In the genomic region with DNA sequence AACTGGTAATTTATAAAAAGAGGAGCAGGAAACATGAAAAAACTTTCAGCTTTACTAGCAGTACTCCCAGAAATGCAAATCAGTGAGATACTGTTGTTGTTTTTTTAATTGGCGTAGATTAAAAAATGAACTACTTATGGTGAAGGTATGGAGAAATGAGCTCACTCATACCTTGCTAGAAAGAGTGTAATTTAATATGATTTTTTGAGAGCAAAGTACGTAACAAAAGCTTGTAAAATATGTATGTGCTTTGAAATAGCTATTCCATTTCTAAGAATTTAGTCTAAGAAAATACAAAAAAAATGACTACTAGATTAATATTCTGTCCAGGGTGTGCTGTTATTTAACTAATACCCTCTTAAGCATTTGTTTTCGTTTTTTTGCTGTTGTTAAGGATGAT, we compare ENCODE assay signal across 20 cellular contexts. TPM values are rescaled to one million over a fixed set of nuclear protein-coding genes. Genes with fewer than 3 reads are reported as not detected.
DNase-seq lines count a peak whose midpoint lies in the region; ATAC-seq, FAIRE-seq and TF ChIP-seq lines count a peak whose summit lies in the region.
"Had no signal": no experiment of that assay in that cellular context is flagged by ENCODE, and none has a peak within 500 bp of the region (broad histone marks: within the 10 kb centered on the region; RNA-seq: fewer than 3 reads in every experiment).

No MANE protein-coding gene starts in this region.

- CTCF ChIA-PET in A549 (lab: Yijun Ruan, JAX) (interaction anchor here (1.0 to 1.6 kb wide), 2 partner anchors 17 to 260 kb away, joined by 3 to 5 read pairs; no protein-coding TSS in a partner anchor), GM12878 (lab: Yijun Ruan, JAX) (interaction anchor here (0.5 to 3.6 kb wide), 6 partner anchors 8 to 462 kb away, joined by 3 to 11 read pairs (median 3); no protein-coding TSS in a partner anchor)

- peaks cover 72% of the 10 kb centered on the region for H4K20me1 ChIP-seq in DOHH2 (ENCODE audit: control insufficient read depth, insufficient read depth, low read depth, low read length)
- peaks cover 35% of the 10 kb centered on the region for H4K20me1 ChIP-seq in Loucy (ENCODE audit: insufficient read depth, low read length, poor library complexity, severe bottlenecking)
- H4K20me1 ChIP-seq in GM12878 (ENCODE audit: control insufficient read depth, insufficient read depth) = peaks cover 10% of the 10 kb centered on the region; the same call in 1 of the 2 replicates

- no peak for DNase-seq in A549 (ENCODE audit: low read depth in 1 of 2, low spot score in 1 of 2)
- no peak for DNase-seq in GM12878 (ENCODE audit: low read depth, low spot score)
- DNase-seq in stimulated activated CD8-positive, alpha-beta memory T cell treated with anti-CD3 and anti-CD28 coated beads, Interleukin-4, amount 100 ng/mL, for 48 hours = no peak
- no peak for DNase-seq in iPS-NIHi7 (ENCODE audit: extremely low spot score)
- DNase-seq in C1 segment of cervical spinal cord (lab: John Stamatoyannopoulos, UW) = no peak
- DNase-seq: CD4-positive, alpha-beta T cell; DMS153; GF-D8; H7; HFFc6; KG1; NCI-H1417; NCI-H187; NCI-H446; NCI-H526; SIG-M5; SK-N-SH had no signal

- no peak overlapping the region for H3K9ac ChIP-seq in Loucy (ENCODE audit: low read depth, low read length, poor library complexity, severe bottlenecking)
- no peak overlapping the region for H3K9ac ChIP-seq in GM12878 (ENCODE audit: control insufficient read depth, insufficient read depth, low read length)
- H3K9ac ChIP-seq: SK-N-SH had no signal

- TF ChIP-seq CTCF in A549 (IDR thresholded peaks at IDR 0.05) (no peak), DOHH2 (IDR thresholded peaks at IDR 0.05; ENCODE audit: low read depth, low read length, poor library complexity, severe bottlenecking) (no peak), Loucy (conservative IDR thresholded peaks at IDR 0.05; ENCODE audit: low read length) (no peak), GM12878 (IDR thresholded peaks at IDR 0.05 in 2 of 3, conservative IDR thresholded peaks at IDR 0.05 in 1 of 3; ENCODE audit: control insufficient read depth in 2 of 3, extremely low read depth in 1 of 3, insufficient read depth in 1 of 3, low read depth in 3 of 3, low read length in 3 of 3) (no peak)

- POLR2A ChIA-PET in A549 (lab: Yijun Ruan, JAX) = interaction anchor here (0.6 kb wide), 1 partner anchor 179 kb away, joined by 4 read pairs; no protein-coding TSS in a partner anchor
- POLR2A ChIA-PET in GM12878 (lab: Charles Lee) = interaction anchor here (0.6 to 1.4 kb wide), 3 partner anchors 9 to 172 kb away, joined by 3 to 10 read pairs (median 5); no protein-coding TSS in a partner anchor

- H3K4me2 ChIP-seq in A549 (peak overlapping the region; percentile 5; the same call in 2 of the 3 replicates), DOHH2 (ENCODE audit: low read length) (peak overlapping the region; percentile 3; the same call in 1 of the 2 replicates), Loucy (ENCODE audit: low read depth, low read length, poor library complexity, severe bottlenecking) (peak overlapping the region; percentile 37), GM12878 (ENCODE audit: control insufficient read depth, insufficient read depth) (0 out of 2 replicates have a peak overlapping the region, but pooled peaks have one; percentile 22)
- H3K4me2 ChIP-seq: SK-N-SH had no signal

- SMC1A ChIA-PET in GM12878 (lab: Charles Lee; ENCODE audit: uncharacterized antibody, unreplicated experiment) = interaction anchor here (0.5 to 2.9 kb wide), 8 partner anchors 16 to 1001 kb away, joined by 3 to 18 read pairs (median 3); no protein-coding TSS in a partner anchor

- H3K4me1 ChIP-seq in A549 (peaks cover 54% of the 10 kb centered on the region), DOHH2 (ENCODE audit: control insufficient read depth, low read length) (peaks cover 78% of the 10 kb centered on the region), Loucy (ENCODE audit: insufficient read depth, low read length, poor library complexity, severe bottlenecking) (peaks cover 12% of the 10 kb centered on the region), GM12878 (ENCODE audit: control insufficient read depth, insufficient read depth, low read length) (peaks cover 7% of the 10 kb centered on the region)

- intact Hi-C loops in GM12878 (cut with micrococcal nuclease; ENCODE audit: unreplicated experiment) = loop anchor here (5.0 to 10.0 kb wide), 3 partner anchors 127 to 258 kb away; partner anchors contain the start of gene EZH2

- H3K79me2 ChIP-seq in DOHH2 (ENCODE audit: control insufficient read depth, low read length) (peaks cover 100% of the 10 kb centered on the region), Loucy (ENCODE audit: insufficient read depth, low read length) (peaks cover 97% of the 10 kb centered on the region), GM12878 (ENCODE audit: control insufficient read depth, insufficient read depth, low read length) (peaks cover 93% of the 10 kb centered on the region)

- TF ChIP-seq POLR2A in A549 (IDR thresholded peaks at IDR 0.05; ENCODE audit: low read length) (no peak), GM12878 (IDR thresholded peaks at IDR 0.05; ENCODE audit: low read depth, low read length) (no peak)

- in situ Hi-C loops in GM12878 (cut with MboI) = no loop called here

- no peak overlapping the region for H2AFZ ChIP-seq in Loucy (ENCODE audit: low read length)
- no peak overlapping the region for H2AFZ ChIP-seq in GM12878 (ENCODE audit: control insufficient read depth, low read depth, low read length)

- TF ChIP-seq RAD21 in A549 (conservative IDR thresholded peaks at IDR 0.05 in 1 of 2, IDR thresholded peaks at IDR 0.05 in 1 of 2) (no peak), GM12878 (IDR thresholded peaks at IDR 0.05; ENCODE audit: insufficient read depth, low read depth, low read length) (no peak)

- ATAC-seq in A549 (no peak), GM12878 (no peak), GM21529 (IDR thresholded peaks at IDR 0.05; ENCODE audit: unreplicated experiment) (no peak)

- no TSS peak for BruUV-seq in GM12878 (replicated peaks; lab: Mats Ljungman, UMichigan)

- H3K4me3 ChIP-seq in A549 = no peak overlapping the region
- no peak overlapping the region for H3K4me3 ChIP-seq in DOHH2 (ENCODE audit: low read length)
- H3K4me3 ChIP-seq in Loucy (ENCODE audit: low read length, poor library complexity, severe bottlenecking) = peak overlapping the region; percentile 41
- no peak overlapping the region for H3K4me3 ChIP-seq in GM12878

- H3K27me3 ChIP-seq in DOHH2 (ENCODE audit: control insufficient read depth, low read length) (no peaks in the 10 kb centered on the region), Loucy (ENCODE audit: insufficient read depth, low read length, poor library complexity, severe bottlenecking) (no peaks in the 10 kb centered on the region), GM12878 (replicated peaks in 1 of 2; ENCODE audit: control insufficient read depth in 2 of 2, insufficient read depth in 2 of 2, low read length in 1 of 2) (no peaks in the 10 kb centered on the region)

- H3K36me3 ChIP-seq in DOHH2 (ENCODE audit: control insufficient read depth, low read length) (peaks cover 28% of the 10 kb centered on the region), Loucy (ENCODE audit: insufficient read depth, low read length) (no peaks in the 10 kb centered on the region), GM12878 (ENCODE audit: control insufficient read depth in 2 of 2, insufficient read depth in 2 of 2, low read length in 1 of 2) (0 out of 4 replicates have a peak, but pooled peaks cover 0 to 3% of the 10 kb centered on the region in 2 experiments)

- TF ChIP-seq EP300 in A549 (IDR thresholded peaks at IDR 0.05) (no peak), GM12878 (IDR thresholded peaks at IDR 0.05; ENCODE audit: borderline replicate concordance in 1 of 2, control insufficient read depth in 1 of 2, low read depth in 2 of 2, low read length in 2 of 2) (no peak)

- RAD21 ChIA-PET in GM12878 (lab: Charles Lee; ENCODE audit: unreplicated experiment) = interaction anchor here (0.7 to 1.3 kb wide), 3 partner anchors 9 to 656 kb away, joined by 3 to 5 read pairs (median 3); no protein-coding TSS in a partner anchor

- H3K27ac ChIP-seq in A549 = no peak overlapping the region
- no peak overlapping the region for H3K27ac ChIP-seq in DOHH2 (ENCODE audit: low read depth, low read length)
- H3K27ac ChIP-seq in GM12878 (ENCODE audit: control insufficient read depth, insufficient read depth) = no peak overlapping the region

- H3K9me2 ChIP-seq in DOHH2 (replicated peaks; ENCODE audit: control insufficient read depth, low read length) = no peaks in the 10 kb centered on the region
- H3K9me2 ChIP-seq in Loucy (replicated peaks; ENCODE audit: low read depth, low read length) = no peaks in the 10 kb centered on the region
- H3K9me2 ChIP-seq: SK-N-SH had no signal

- 65% methylated on average over 3 of the region's 3 CpGs for WGBS in A549 (ENCODE audit: missing lambda C conversion rate)
- 68% methylated on average over 3 of the region's 3 CpGs for WGBS in GM12878 (ENCODE audit: insufficient coverage, insufficient replicate concordance, low lambda C conversion rate, missing lambda C conversion rate)

- FAIRE-seq in A549 (lab: Jason Lieb, UNC) (no peak), GM12878 (lab: Jason Lieb, UNC) (no peak)

- no peaks in the 10 kb centered on the region for H3F3A ChIP-seq in DOHH2 (ENCODE audit: control insufficient read depth, insufficient read depth)
- no peaks in the 10 kb centered on the region for H3F3A ChIP-seq in Loucy (ENCODE audit: low read depth)

- no peaks in the 10 kb centered on the region for H3K9me3 ChIP-seq in A549
- no peaks in the 10 kb centered on the region for H3K9me3 ChIP-seq in DOHH2 (ENCODE audit: control insufficient read depth, insufficient read depth, low read length)
- no peaks in the 10 kb centered on the region for H3K9me3 ChIP-seq in Loucy (ENCODE audit: insufficient read depth, low read depth, low read length)
- no peaks in the 10 kb centered on the region for H3K9me3 ChIP-seq in GM12878 (replicated peaks; ENCODE audit: control insufficient read depth, insufficient read depth, low read length)
- H3K9me3 ChIP-seq: SK-N-SH had no signal

RNA-seq across cellular contexts. Expression of gene CUL1, which starts 5.5 kb away (rescaled TPM):
- polyA plus RNA-seq in A549 (2011; rRNA removed) = 59.3 and 70.6 TPM in 2 replicates
- polyA plus RNA-seq in A549 (2012; cell fraction: cytosol; rRNA removed) = 31.7 and 34.0 TPM in 2 replicates
- 19.2 and 29.9 TPM in 2 replicates for polyA plus RNA-seq in A549 (2012; cell fraction: nucleus; rRNA removed)
- polyA plus RNA-seq in A549 (2017; fragmentation: RNase III; extraction: RNeasy Plus Mini Kit Qiagen cat#74134 plus additional on column Dnase treatment) = 55.1 to 57.9 TPM (median 56.8 TPM) in 3 replicates
- 40.7 and 48.0 TPM in 2 replicates for polyA minus RNA-seq in A549 (2011; rRNA and poly(A)+ RNA removed)
- total RNA-seq in GM12878 (2013; cell fraction: nucleolus; rRNA removed) = 32.7 and 32.8 TPM in 2 replicates
- total RNA-seq in GM12878 (2014; rRNA removed) = 35.0 and 36.9 TPM in 2 replicates
- total RNA-seq in GM12878 (2014; rRNA removed; fragmentation: Illumina TruSeq; extraction: Trizol) = 48.0 and 48.9 TPM in 2 replicates
- total RNA-seq in GM12878 (2021) = 39.7 and 40.7 TPM in 2 replicates
- 23.8 TPM for polyA plus RNA-seq in GM12878 (2011; ENCODE audit: low read depth)
- polyA plus RNA-seq in GM12878 (2011; rRNA removed) = 51.4 and 60.4 TPM in 2 replicates
- 32.0 and 32.6 TPM in 2 replicates for polyA plus RNA-seq in GM12878 (2011; cell fraction: cytosol; rRNA removed)
- polyA plus RNA-seq in GM12878 (2011; cell fraction: nucleus; rRNA removed) = 30.0 and 33.4 TPM in 2 replicates
- 27.8 and 33.5 TPM in 2 replicates for polyA plus RNA-seq in GM12878 (2012)
- 50.2 and 55.1 TPM in 2 replicates for polyA plus RNA-seq in GM12878 (2014; fragmentation: Illumina TruSeq; extraction: Trizol)
- polyA plus RNA-seq in GM12878 (2014; fragmentation: Nextera tagmentation; extraction: Ambion mirVana) = 10 to 100 TPM; 13.3 to 21.4 TPM
- polyA plus RNA-seq in GM12878 (2014; rRNA removed) = 38.4 and 42.9 TPM in 2 replicates
- 10 to 100 TPM; 63.5 to 63.9 TPM for polyA plus RNA-seq in GM12878 (2016; fragmentation: Nextera tagmentation; extraction: Ambion mirVana)
- polyA minus RNA-seq in GM12878 (2011; rRNA and poly(A)+ RNA removed) = 40.5 and 44.5 TPM in 2 replicates
- polyA minus RNA-seq in GM12878 (2011; cell fraction: cytosol; rRNA and poly(A)+ RNA removed) = 16.2 and 19.1 TPM in 2 replicates
- polyA minus RNA-seq in GM12878 (2011; cell fraction: nucleus; rRNA and poly(A)+ RNA removed) = 17.0 and 27.4 TPM in 2 replicates
